ENCODE assay signal across 1 cellular context in the genomic region with DNA sequence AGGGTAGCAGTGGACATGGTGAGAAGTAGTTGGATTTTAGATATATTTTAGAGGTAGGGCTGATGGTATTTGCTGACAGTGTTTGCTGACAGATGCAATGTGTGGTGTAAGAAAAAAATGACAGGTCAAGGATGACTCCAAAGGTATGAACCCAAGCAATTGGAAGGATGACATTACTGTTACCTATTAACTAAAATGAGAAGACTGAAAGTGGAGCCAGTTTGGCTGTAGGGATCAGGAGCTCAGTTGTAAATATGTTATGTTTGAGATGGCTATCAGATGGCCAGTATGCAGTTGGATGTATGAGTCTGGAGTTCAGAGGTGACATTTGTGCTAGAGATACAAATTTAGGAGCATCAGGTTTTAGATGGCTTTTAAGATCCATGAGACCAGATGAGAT.
A peak's percentile ranks its signal among the peaks of the same experiment; 100 is the strongest.
TF ChIP-seq lines count a peak whose summit lies in the region.

No MANE protein-coding gene starts in this region.

TF ChIP-seq in HepG2, 621 proteins besides CTCF, POLR2A, EP300 and RAD21 (continued from another document and continues in another):
- TF ChIP-seq, protein P1, sequence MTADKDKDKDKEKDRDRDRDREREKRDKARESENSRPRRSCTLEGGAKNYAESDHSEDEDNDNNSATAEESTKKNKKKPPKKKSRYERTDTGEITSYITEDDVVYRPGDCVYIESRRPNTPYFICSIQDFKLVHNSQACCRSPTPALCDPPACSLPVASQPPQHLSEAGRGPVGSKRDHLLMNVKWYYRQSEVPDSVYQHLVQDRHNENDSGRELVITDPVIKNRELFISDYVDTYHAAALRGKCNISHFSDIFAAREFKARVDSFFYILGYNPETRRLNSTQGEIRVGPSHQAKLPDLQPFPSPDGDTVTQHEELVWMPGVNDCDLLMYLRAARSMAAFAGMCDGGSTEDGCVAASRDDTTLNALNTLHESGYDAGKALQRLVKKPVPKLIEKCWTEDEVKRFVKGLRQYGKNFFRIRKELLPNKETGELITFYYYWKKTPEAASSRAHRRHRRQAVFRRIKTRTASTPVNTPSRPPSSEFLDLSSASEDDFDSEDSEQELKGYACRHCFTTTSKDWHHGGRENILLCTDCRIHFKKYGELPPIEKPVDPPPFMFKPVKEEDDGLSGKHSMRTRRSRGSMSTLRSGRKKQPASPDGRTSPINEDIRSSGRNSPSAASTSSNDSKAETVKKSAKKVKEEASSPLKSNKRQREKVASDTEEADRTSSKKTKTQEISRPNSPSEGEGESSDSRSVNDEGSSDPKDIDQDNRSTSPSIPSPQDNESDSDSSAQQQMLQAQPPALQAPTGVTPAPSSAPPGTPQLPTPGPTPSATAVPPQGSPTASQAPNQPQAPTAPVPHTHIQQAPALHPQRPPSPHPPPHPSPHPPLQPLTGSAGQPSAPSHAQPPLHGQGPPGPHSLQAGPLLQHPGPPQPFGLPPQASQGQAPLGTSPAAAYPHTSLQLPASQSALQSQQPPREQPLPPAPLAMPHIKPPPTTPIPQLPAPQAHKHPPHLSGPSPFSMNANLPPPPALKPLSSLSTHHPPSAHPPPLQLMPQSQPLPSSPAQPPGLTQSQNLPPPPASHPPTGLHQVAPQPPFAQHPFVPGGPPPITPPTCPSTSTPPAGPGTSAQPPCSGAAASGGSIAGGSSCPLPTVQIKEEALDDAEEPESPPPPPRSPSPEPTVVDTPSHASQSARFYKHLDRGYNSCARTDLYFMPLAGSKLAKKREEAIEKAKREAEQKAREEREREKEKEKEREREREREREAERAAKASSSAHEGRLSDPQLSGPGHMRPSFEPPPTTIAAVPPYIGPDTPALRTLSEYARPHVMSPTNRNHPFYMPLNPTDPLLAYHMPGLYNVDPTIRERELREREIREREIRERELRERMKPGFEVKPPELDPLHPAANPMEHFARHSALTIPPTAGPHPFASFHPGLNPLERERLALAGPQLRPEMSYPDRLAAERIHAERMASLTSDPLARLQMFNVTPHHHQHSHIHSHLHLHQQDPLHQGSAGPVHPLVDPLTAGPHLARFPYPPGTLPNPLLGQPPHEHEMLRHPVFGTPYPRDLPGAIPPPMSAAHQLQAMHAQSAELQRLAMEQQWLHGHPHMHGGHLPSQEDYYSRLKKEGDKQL (CRISPR knock-in tag; IDR thresholded peaks at IDR 0.05; ENCODE audit: low read depth), result peak; percentile 89
- TF ChIP-seq ZNF24 (IDR thresholded peaks at IDR 0.05) (no peak), RARG (CRISPR knock-in tag; IDR thresholded peaks at IDR 0.05; ENCODE audit: low read depth) (no peak), ZBTB21 (CRISPR knock-in tag; IDR thresholded peaks at IDR 0.05) (peak; percentile 47; the same call in 1 of the 2 replicates), CCDC6 (CRISPR knock-in tag; IDR thresholded peaks at IDR 0.05) (peak; percentile 45; the same call in 1 of the 2 replicates), MBNL3 (CRISPR knock-in tag; conservative IDR thresholded peaks at IDR 0.05) (no peak), ZNF792 (CRISPR knock-in tag; IDR thresholded peaks at IDR 0.05) (peak; percentile 59; the same call in 1 of the 2 replicates), TRIM24 (CRISPR knock-in tag; IDR thresholded peaks at IDR 0.05) (no peak), U2AF2 (IDR thresholded peaks at IDR 0.05; ENCODE audit: low read depth, low read length) (no peak), SIX1 (CRISPR knock-in tag; IDR thresholded peaks at IDR 0.05; ENCODE audit: borderline replicate concordance) (peak; percentile 90), ZNF382 (CRISPR knock-in tag; IDR thresholded peaks at IDR 0.05; ENCODE audit: borderline replicate concordance) (no peak), PAWR (CRISPR knock-in tag; IDR thresholded peaks at IDR 0.05; ENCODE audit: borderline replicate concordance) (no peak), KLF12 (CRISPR knock-in tag; IDR thresholded peaks at IDR 0.05; ENCODE audit: borderline replicate concordance) (no peak), ZFP1 (CRISPR knock-in tag; IDR thresholded peaks at IDR 0.05) (peak; percentile 90)
- TF ChIP-seq, protein P2, sequence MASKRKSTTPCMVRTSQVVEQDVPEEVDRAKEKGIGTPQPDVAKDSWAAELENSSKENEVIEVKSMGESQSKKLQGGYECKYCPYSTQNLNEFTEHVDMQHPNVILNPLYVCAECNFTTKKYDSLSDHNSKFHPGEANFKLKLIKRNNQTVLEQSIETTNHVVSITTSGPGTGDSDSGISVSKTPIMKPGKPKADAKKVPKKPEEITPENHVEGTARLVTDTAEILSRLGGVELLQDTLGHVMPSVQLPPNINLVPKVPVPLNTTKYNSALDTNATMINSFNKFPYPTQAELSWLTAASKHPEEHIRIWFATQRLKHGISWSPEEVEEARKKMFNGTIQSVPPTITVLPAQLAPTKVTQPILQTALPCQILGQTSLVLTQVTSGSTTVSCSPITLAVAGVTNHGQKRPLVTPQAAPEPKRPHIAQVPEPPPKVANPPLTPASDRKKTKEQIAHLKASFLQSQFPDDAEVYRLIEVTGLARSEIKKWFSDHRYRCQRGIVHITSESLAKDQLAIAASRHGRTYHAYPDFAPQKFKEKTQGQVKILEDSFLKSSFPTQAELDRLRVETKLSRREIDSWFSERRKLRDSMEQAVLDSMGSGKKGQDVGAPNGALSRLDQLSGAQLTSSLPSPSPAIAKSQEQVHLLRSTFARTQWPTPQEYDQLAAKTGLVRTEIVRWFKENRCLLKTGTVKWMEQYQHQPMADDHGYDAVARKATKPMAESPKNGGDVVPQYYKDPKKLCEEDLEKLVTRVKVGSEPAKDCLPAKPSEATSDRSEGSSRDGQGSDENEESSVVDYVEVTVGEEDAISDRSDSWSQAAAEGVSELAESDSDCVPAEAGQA (IDR thresholded peaks at IDR 0.05; ENCODE audit: low read depth), result no peak
- TF ChIP-seq, protein P2 (CRISPR knock-in tag; IDR thresholded peaks at IDR 0.05; ENCODE audit: borderline replicate concordance), result no peak
- TF ChIP-seq, protein P3, sequence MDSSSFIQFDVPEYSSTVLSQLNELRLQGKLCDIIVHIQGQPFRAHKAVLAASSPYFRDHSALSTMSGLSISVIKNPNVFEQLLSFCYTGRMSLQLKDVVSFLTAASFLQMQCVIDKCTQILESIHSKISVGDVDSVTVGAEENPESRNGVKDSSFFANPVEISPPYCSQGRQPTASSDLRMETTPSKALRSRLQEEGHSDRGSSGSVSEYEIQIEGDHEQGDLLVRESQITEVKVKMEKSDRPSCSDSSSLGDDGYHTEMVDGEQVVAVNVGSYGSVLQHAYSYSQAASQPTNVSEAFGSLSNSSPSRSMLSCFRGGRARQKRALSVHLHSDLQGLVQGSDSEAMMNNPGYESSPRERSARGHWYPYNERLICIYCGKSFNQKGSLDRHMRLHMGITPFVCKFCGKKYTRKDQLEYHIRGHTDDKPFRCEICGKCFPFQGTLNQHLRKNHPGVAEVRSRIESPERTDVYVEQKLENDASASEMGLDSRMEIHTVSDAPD (CRISPR knock-in tag; IDR thresholded peaks at IDR 0.05), result no peak
- TF ChIP-seq, protein P4, sequence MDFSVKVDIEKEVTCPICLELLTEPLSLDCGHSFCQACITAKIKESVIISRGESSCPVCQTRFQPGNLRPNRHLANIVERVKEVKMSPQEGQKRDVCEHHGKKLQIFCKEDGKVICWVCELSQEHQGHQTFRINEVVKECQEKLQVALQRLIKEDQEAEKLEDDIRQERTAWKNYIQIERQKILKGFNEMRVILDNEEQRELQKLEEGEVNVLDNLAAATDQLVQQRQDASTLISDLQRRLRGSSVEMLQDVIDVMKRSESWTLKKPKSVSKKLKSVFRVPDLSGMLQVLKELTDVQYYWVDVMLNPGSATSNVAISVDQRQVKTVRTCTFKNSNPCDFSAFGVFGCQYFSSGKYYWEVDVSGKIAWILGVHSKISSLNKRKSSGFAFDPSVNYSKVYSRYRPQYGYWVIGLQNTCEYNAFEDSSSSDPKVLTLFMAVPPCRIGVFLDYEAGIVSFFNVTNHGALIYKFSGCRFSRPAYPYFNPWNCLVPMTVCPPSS (IDR thresholded peaks at IDR 0.05), result no peak
- TF ChIP-seq, protein P5, sequence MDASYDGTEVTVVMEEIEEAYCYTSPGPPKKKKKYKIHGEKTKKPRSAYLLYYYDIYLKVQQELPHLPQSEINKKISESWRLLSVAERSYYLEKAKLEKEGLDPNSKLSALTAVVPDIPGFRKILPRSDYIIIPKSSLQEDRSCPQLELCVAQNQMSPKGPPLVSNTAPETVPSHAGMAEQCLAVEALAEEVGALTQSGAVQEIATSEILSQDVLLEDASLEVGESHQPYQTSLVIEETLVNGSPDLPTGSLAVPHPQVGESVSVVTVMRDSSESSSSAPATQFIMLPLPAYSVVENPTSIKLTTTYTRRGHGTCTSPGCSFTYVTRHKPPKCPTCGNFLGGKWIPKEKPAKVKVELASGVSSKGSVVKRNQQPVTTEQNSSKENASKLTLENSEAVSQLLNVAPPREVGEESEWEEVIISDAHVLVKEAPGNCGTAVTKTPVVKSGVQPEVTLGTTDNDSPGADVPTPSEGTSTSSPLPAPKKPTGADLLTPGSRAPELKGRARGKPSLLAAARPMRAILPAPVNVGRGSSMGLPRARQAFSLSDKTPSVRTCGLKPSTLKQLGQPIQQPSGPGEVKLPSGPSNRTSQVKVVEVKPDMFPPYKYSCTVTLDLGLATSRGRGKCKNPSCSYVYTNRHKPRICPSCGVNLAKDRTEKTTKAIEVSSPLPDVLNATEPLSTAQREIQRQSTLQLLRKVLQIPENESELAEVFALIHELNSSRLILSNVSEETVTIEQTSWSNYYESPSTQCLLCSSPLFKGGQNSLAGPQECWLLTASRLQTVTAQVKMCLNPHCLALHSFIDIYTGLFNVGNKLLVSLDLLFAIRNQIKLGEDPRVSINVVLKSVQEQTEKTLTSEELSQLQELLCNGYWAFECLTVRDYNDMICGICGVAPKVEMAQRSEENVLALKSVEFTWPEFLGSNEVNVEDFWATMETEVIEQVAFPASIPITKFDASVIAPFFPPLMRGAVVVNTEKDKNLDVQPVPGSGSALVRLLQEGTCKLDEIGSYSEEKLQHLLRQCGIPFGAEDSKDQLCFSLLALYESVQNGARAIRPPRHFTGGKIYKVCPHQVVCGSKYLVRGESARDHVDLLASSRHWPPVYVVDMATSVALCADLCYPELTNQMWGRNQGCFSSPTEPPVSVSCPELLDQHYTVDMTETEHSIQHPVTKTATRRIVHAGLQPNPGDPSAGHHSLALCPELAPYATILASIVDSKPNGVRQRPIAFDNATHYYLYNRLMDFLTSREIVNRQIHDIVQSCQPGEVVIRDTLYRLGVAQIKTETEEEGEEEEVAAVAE (CRISPR knock-in tag; IDR thresholded peaks at IDR 0.05; ENCODE audit: borderline replicate concordance), result peak; percentile 44; the same call in 1 of the 2 replicates
- TF ChIP-seq, protein P6, sequence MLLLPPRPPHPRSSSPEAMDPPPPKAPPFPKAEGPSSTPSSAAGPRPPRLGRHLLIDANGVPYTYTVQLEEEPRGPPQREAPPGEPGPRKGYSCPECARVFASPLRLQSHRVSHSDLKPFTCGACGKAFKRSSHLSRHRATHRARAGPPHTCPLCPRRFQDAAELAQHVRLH (CRISPR knock-in tag; IDR thresholded peaks at IDR 0.05; ENCODE audit: borderline replicate concordance, low read depth), result no peak
- TF ChIP-seq, protein P7, sequence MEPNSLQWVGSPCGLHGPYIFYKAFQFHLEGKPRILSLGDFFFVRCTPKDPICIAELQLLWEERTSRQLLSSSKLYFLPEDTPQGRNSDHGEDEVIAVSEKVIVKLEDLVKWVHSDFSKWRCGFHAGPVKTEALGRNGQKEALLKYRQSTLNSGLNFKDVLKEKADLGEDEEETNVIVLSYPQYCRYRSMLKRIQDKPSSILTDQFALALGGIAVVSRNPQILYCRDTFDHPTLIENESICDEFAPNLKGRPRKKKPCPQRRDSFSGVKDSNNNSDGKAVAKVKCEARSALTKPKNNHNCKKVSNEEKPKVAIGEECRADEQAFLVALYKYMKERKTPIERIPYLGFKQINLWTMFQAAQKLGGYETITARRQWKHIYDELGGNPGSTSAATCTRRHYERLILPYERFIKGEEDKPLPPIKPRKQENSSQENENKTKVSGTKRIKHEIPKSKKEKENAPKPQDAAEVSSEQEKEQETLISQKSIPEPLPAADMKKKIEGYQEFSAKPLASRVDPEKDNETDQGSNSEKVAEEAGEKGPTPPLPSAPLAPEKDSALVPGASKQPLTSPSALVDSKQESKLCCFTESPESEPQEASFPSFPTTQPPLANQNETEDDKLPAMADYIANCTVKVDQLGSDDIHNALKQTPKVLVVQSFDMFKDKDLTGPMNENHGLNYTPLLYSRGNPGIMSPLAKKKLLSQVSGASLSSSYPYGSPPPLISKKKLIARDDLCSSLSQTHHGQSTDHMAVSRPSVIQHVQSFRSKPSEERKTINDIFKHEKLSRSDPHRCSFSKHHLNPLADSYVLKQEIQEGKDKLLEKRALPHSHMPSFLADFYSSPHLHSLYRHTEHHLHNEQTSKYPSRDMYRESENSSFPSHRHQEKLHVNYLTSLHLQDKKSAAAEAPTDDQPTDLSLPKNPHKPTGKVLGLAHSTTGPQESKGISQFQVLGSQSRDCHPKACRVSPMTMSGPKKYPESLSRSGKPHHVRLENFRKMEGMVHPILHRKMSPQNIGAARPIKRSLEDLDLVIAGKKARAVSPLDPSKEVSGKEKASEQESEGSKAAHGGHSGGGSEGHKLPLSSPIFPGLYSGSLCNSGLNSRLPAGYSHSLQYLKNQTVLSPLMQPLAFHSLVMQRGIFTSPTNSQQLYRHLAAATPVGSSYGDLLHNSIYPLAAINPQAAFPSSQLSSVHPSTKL (CRISPR knock-in tag; IDR thresholded peaks at IDR 0.05), result peak; percentile 95
- TF ChIP-seq, protein P8, sequence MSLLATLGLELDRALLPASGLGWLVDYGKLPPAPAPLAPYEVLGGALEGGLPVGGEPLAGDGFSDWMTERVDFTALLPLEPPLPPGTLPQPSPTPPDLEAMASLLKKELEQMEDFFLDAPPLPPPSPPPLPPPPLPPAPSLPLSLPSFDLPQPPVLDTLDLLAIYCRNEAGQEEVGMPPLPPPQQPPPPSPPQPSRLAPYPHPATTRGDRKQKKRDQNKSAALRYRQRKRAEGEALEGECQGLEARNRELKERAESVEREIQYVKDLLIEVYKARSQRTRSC (CRISPR knock-in tag; IDR thresholded peaks at IDR 0.05; ENCODE audit: low read depth), result no peak
- TF ChIP-seq, protein P9, sequence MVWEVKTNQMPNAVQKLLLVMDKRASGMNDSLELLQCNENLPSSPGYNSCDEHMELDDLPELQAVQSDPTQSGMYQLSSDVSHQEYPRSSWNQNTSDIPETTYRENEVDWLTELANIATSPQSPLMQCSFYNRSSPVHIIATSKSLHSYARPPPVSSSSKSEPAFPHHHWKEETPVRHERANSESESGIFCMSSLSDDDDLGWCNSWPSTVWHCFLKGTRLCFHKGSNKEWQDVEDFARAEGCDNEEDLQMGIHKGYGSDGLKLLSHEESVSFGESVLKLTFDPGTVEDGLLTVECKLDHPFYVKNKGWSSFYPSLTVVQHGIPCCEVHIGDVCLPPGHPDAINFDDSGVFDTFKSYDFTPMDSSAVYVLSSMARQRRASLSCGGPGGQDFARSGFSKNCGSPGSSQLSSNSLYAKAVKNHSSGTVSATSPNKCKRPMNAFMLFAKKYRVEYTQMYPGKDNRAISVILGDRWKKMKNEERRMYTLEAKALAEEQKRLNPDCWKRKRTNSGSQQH (CRISPR knock-in tag; IDR thresholded peaks at IDR 0.05; ENCODE audit: low read depth), result 0 out of 2 replicates have a peak, but pooled peaks have one; percentile 37
